Comparison of ENCODE assay signal across 9 cellular contexts in the genomic region with DNA sequence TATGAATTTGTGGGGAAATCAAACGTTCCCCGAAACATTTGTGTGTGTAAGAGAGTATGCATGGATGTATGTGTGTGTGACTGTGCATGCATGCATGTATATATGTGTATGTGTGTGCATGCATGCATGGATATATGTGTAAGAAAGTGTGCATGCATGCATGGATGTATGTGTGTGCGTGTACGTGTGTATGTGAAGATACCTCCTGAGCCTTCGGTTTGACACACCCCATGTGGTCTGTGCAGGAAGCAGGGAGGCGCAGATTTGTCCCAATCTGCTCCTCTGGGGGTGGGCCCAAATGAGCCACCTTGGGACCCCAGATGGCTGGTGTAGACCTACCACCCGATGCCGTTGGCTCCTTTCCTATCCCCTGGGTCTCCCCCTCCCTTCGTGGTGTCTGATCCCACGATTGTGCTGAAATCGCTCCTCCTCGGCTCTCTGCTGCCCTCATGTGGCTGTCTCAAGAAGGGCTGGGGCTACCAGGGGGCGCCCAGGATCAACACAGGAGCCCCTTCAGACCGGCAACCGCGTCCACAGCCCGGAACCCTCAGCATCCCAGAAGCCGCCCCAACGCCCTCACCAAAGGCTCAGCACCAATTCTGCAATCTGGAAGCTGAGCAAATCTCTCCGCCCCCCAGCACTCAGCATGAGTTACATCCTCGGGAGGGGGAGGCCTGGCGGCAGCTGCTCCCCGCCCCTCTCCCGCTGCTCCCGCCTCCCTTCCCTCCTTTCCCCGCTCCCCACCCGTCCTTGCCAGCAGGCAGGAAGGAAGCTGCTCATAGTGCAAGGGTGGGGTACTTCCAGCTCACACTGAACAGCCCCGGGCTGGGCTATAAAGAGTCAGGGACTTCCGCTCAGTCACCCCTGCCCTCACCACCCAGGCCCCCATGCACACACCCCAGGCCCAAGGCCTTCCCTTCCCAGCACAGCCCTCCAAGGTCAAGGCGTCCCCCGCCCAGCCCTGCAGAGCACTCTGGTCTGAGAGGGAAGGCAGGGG. TPM values are rescaled to one million over a fixed set of nuclear protein-coding genes. Genes with fewer than 3 reads are reported as not detected.
DNase-seq lines count a peak whose midpoint lies in the region; ATAC-seq and TF ChIP-seq lines count a peak whose summit lies in the region.
"Had no signal": no experiment of that assay in that cellular context is flagged by ENCODE, and none has a peak within 500 bp of the region (broad histone marks: within the 10 kb centered on the region; RNA-seq: fewer than 3 reads in every experiment).

No MANE protein-coding gene starts in this region.

- H3K27ac Mint-ChIP-seq in activated naive CD8-positive, alpha-beta T cell treated with anti-CD3 and anti-CD28 coated beads, Interleukin-2, amount 10 ng/mL, durations not matched to agents 7 days and 5 days: no peak overlapping the region

- peaks cover 0 to 22% (median 0%) of the 10 kb centered on the region in 7 donors for H3K27me3 ChIP-seq in heart right ventricle

- H3K9me3 Mint-ChIP-seq in activated naive CD8-positive, alpha-beta T cell treated with anti-CD3 and anti-CD28 coated beads, Interleukin-2, amount 10 ng/mL, durations not matched to agents 7 days and 5 days: peaks cover 13% of the 10 kb centered on the region

- intact Hi-C loops in heart right ventricle (cut with DNase I): loop anchor here (1.0 to 10.0 kb wide), 7 partner anchors 90 to 214 kb away; no protein-coding TSS in a partner anchor

- peak overlapping the region; percentile 66 for H3K4me3 Mint-ChIP-seq in activated naive CD8-positive, alpha-beta T cell treated with anti-CD3 and anti-CD28 coated beads, Interleukin-2, amount 10 ng/mL, durations not matched to agents 7 days and 5 days

- no peaks in the 10 kb centered on the region for H3K36me3 ChIP-seq in heart right ventricle

- H3K27me3 Mint-ChIP-seq in activated naive CD8-positive, alpha-beta T cell treated with anti-CD3 and anti-CD28 coated beads, Interleukin-2, amount 10 ng/mL, durations not matched to agents 7 days and 5 days: peaks cover 36% of the 10 kb centered on the region

- H3K4me1 Mint-ChIP-seq in activated naive CD8-positive, alpha-beta T cell treated with anti-CD3 and anti-CD28 coated beads, Interleukin-2, amount 10 ng/mL, durations not matched to agents 7 days and 5 days: peaks cover 14% of the 10 kb centered on the region

- TF ChIP-seq CTCF in LNCAP (IDR thresholded peaks at IDR 0.05) (peak; percentile 93), heart right ventricle (IDR thresholded peaks at IDR 0.05) (peak; percentile 82 to 96 (median 93))

- H3K4me3 ChIP-seq in heart right ventricle: peak overlapping the region in 3 of 10 donors; percentile 10 to 33 (median 18)

- ATAC-seq in activated naive CD8-positive, alpha-beta T cell treated with anti-CD3 and anti-CD28 coated beads, Interleukin-2, amount 10 ng/mL, durations not matched to agents 7 days and 5 days (ENCODE audit: low read depth): peak; percentile 72
- peak; percentile 45 to 78 (median 67) for ATAC-seq in heart right ventricle
- no peak for ATAC-seq in HG03159 (IDR thresholded peaks at IDR 0.05; ENCODE audit: unreplicated experiment)

- H3K4me1 ChIP-seq in heart right ventricle: peaks cover 8 to 57% (median 30%) of the 10 kb centered on the region in 9 donors

- POLR2A ChIA-PET in activated naive CD8-positive, alpha-beta T cell treated with anti-CD3 and anti-CD28 coated beads, Interleukin-2, amount 10 ng/mL, durations not matched to agents 7 days and 5 days (lab: Charles Lee): interaction anchor here (1.1 kb wide), 1 partner anchor 27 kb away, joined by 5 read pairs; no protein-coding TSS in a partner anchor

- H3K27ac ChIP-seq in heart right ventricle: peak overlapping the region; percentile 57 to 90 (median 84)

- H3K9me3 ChIP-seq in heart right ventricle: peaks cover 0 to 18% (median 0%) of the 10 kb centered on the region in 11 donors

- DNase-seq in D341Med (ENCODE audit: low spot score) (peak; percentile 89), SK-N-DZ (ENCODE audit: low spot score) (peak; percentile 87), heart right ventricle (peak; percentile 77 to 83), pulmonary artery endothelial cell (ENCODE audit: low read depth, low spot score) (peak; percentile 55), NOMO-1 (lab: John Stamatoyannopoulos, UW; ENCODE audit: unreplicated experiment in 2 of 2) (no peak)
- DNase-seq in activated naive CD8-positive, alpha-beta T cell treated with anti-CD3 and anti-CD28 coated beads, Interleukin-2, amount 10 ng/mL, durations not matched to agents 7 days and 5 days: peak; percentile 79

- peaks cover 1% of the 10 kb centered on the region for H3K36me3 Mint-ChIP-seq in activated naive CD8-positive, alpha-beta T cell treated with anti-CD3 and anti-CD28 coated beads, Interleukin-2, amount 10 ng/mL, durations not matched to agents 7 days and 5 days

- 17 to 20% methylated on average over 30 of the region's 31 CpGs for WGBS in heart right ventricle, 2 donors

RNA-seq across cellular contexts. Expression of gene NOS3, which starts 2.3 kb away (rescaled TPM):
- polyA plus RNA-seq in SK-N-DZ (2014; cell fraction: cytosol; rRNA removed): 14.7 and 15.2 TPM in 2 replicates
- 21.6 and 21.7 TPM in 2 replicates for polyA plus RNA-seq in SK-N-DZ (2014; cell fraction: nucleus; rRNA removed)
- 10 to 100 TPM; 12.5 to 15.8 TPM for total RNA-seq in activated naive CD8-positive, alpha-beta T cell treated with anti-CD3 and anti-CD28 coated beads, Interleukin-2, amount 10 ng/mL, durations not matched to agents 7 days and 5 days
- total RNA-seq in heart right ventricle (10 to 100 TPM in 9 of 10 donors, 1 to 10 TPM in 1; 10.0 to 53.3 (median 13.3) TPM), pulmonary artery endothelial cell (58.3 and 67.0 TPM in 2 replicates)
- polyA plus RNA-seq in heart right ventricle: 10 to 100 TPM; 11.1 to 25.5 TPM
- total RNA-seq: M059J had no signal

RNA-seq across cellular contexts. Expression of gene KCNH2, which starts 10.4 kb away (rescaled TPM):
- polyA plus RNA-seq in SK-N-DZ (2014; cell fraction: cytosol; rRNA removed): 47.5 and 53.0 TPM in 2 replicates
- polyA plus RNA-seq in SK-N-DZ (2014; cell fraction: nucleus; rRNA removed): 69.1 and 75.0 TPM in 2 replicates
- under 1 TPM; 0.50 to 0.54 TPM for total RNA-seq in activated naive CD8-positive, alpha-beta T cell treated with anti-CD3 and anti-CD28 coated beads, Interleukin-2, amount 10 ng/mL, durations not matched to agents 7 days and 5 days
- 100 to 1,000 TPM in 1 of 10 donors, 10 to 100 TPM in 9; 63.2 to 126 (median 78.4) TPM for total RNA-seq in heart right ventricle
- polyA plus RNA-seq in heart right ventricle: 10 to 100 TPM; 50.2 to 99.9 TPM
- total RNA-seq in pulmonary artery endothelial cell: 0.07 TPM in 1 of 2 replicates, not detected in the other

RNA-seq across cellular contexts. Expression of gene ATG9B, which starts 35.8 kb away (rescaled TPM):
- 5.2 and 5.4 TPM in 2 replicates for polyA plus RNA-seq in SK-N-DZ (2014; cell fraction: cytosol; rRNA removed)
- polyA plus RNA-seq in SK-N-DZ (2014; cell fraction: nucleus; rRNA removed): 7.5 and 9.9 TPM in 2 replicates
- 10 to 100 TPM; 11.1 to 11.6 TPM for total RNA-seq in activated naive CD8-positive, alpha-beta T cell treated with anti-CD3 and anti-CD28 coated beads, Interleukin-2, amount 10 ng/mL, durations not matched to agents 7 days and 5 days
- total RNA-seq in heart right ventricle: under 1 TPM in 3 of 10 donors, not detected in 7; 0.09 to 0.39 (median 0.10) TPM
- under 1 TPM; 0.45 to 0.59 TPM for polyA plus RNA-seq in heart right ventricle
- under 0.01 TPM in 1 of 2 replicates, not detected in the other for total RNA-seq in pulmonary artery endothelial cell
- total RNA-seq: M059J had no signal

RNA-seq across cellular contexts. Expression of gene ABCB8, which starts 39.7 kb away (rescaled TPM):
- 20.3 and 22.3 TPM in 2 replicates for polyA plus RNA-seq in SK-N-DZ (2014; cell fraction: cytosol; rRNA removed)
- 35.5 and 48.0 TPM in 2 replicates for polyA plus RNA-seq in SK-N-DZ (2014; cell fraction: nucleus; rRNA removed)
- 10 to 100 TPM; 48.1 to 48.3 TPM for total RNA-seq in activated naive CD8-positive, alpha-beta T cell treated with anti-CD3 and anti-CD28 coated beads, Interleukin-2, amount 10 ng/mL, durations not matched to agents 7 days and 5 days
- total RNA-seq in heart right ventricle (10 to 100 TPM; 20.9 to 32.4 (median 24.6) TPM), pulmonary artery endothelial cell (26.4 and 37.9 TPM in 2 replicates)
- 10 to 100 TPM; 16.7 to 42.2 TPM for polyA plus RNA-seq in heart right ventricle

RNA-seq across cellular contexts. Expression of gene ASIC3, which starts 59.8 kb away (rescaled TPM):
- polyA plus RNA-seq in SK-N-DZ (2014; cell fraction: cytosol; rRNA removed): 0.51 and 0.56 TPM in 2 replicates
- 3.7 and 9.3 TPM in 2 replicates for polyA plus RNA-seq in SK-N-DZ (2014; cell fraction: nucleus; rRNA removed)
- 1 to 10 TPM; 4.7 to 6.0 TPM for total RNA-seq in activated naive CD8-positive, alpha-beta T cell treated with anti-CD3 and anti-CD28 coated beads, Interleukin-2, amount 10 ng/mL, durations not matched to agents 7 days and 5 days
- 10 to 100 TPM in 1 of 10 donors, 1 to 10 TPM in 9; 3.2 to 12.5 (median 5.6) TPM for total RNA-seq in heart right ventricle
- 10 to 100 TPM in 1 of 2 donors, 1 to 10 TPM in 1; 3.7 to 38.8 TPM for polyA plus RNA-seq in heart right ventricle
- 0.07 TPM in 2 replicates for total RNA-seq in pulmonary artery endothelial cell

Comparison
In these comparisons a context has a peak if more than half of its experiments do, and no peak if none do; other contexts are left out.
1. DNase-seq: peak in D341Med (single experiment), SK-N-DZ (single experiment), activated naive CD8-positive, alpha-beta T cell treated with anti-CD3 and anti-CD28 coated beads, Interleukin-2, amount 10 ng/mL, durations not matched to agents 7 days and 5 days (single experiment), heart right ventricle (2 of 2) and pulmonary artery endothelial cell (single experiment); none in NOMO-1 (0 of 2).
2. RNA of gene KCNH2, which starts 10.4 kb away (total RNA-seq): 63.2 to 126 TPM in heart right ventricle; 0.50 to 0.54 TPM in activated naive CD8-positive, alpha-beta T cell treated with anti-CD3 and anti-CD28 coated beads, Interleukin-2, amount 10 ng/mL, durations not matched to agents 7 days and 5 days and 0.07 TPM in pulmonary artery endothelial cell; every median in the first group is over 10 times any median in the second.
3. RNA of gene ATG9B, which starts 35.8 kb away (total RNA-seq): 11.1 to 11.6 TPM in activated naive CD8-positive, alpha-beta T cell treated with anti-CD3 and anti-CD28 coated beads, Interleukin-2, amount 10 ng/mL, durations not matched to agents 7 days and 5 days; 0.09 to 0.39 TPM in heart right ventricle and under 0.01 TPM in pulmonary artery endothelial cell; every median in the first group is over 4 times any median in the second.